In genomic region chr16:2465653-2466415, GRCh38 we compare ENCODE assay signal across 12 cellular contexts. TPM values are rescaled to one million over a fixed set of nuclear protein-coding genes. Genes with fewer than 3 reads are reported as not detected.
DNase-seq lines count a peak whose midpoint lies in the region; ATAC-seq and TF ChIP-seq lines count a peak whose summit lies in the region.
"Had no signal": no experiment of that assay in that cellular context is flagged by ENCODE, and none has a peak within 500 bp of the region (broad histone marks: within the 10 kb centered on the region; RNA-seq: fewer than 3 reads in every experiment).

No MANE protein-coding gene starts in this region.

- H3K36me3 Mint-ChIP-seq in MCF 10A (ENCODE audit: insufficient read depth, unreplicated experiment): no peaks in the 10 kb centered on the region

- H3K27me3 ChIP-seq in BJ (ENCODE audit: control insufficient read depth, insufficient read depth, low read length): no peaks in the 10 kb centered on the region

- no peaks in the 10 kb centered on the region for H3K9me3 Mint-ChIP-seq in MCF 10A (ENCODE audit: unreplicated experiment)

- intact Hi-C loops in MCF 10A (cut with micrococcal nuclease): no loop called here

- H3K4me3 ChIP-seq in BJ (ENCODE audit: low read depth, low read length) (no peak overlapping the region), foreskin fibroblast (ENCODE audit: low read depth in 1 of 2, low read length in 2 of 2) (no peak overlapping the region)
- H3K4me3 ChIP-seq: dorsolateral prefrontal cortex had no signal

- in situ Hi-C loops in GM13977 (cut with MboI; ENCODE audit: low pct_unique_long_range_greater_than_20kb, low sequenced_read_pairs, unreplicated experiment): no loop called here

- no peaks in the 10 kb centered on the region for H3K4me1 Mint-ChIP-seq in MCF 10A (ENCODE audit: insufficient read depth, unreplicated experiment)

- TF ChIP-seq CTCF in BJ (IDR thresholded peaks at IDR 0.05; ENCODE audit: insufficient read depth, low read depth, low read length) (0 out of 2 replicates have a peak, but pooled peaks have one; percentile 21), GM13977 (IDR thresholded peaks at IDR 0.05; ENCODE audit: extremely low read depth, insufficient read depth, missing control alignments) (peak; percentile 34), foreskin fibroblast (IDR thresholded peaks at IDR 0.05; ENCODE audit: low read depth, low read length) (peak; percentile 19), MCF 10A (IDR thresholded peaks at IDR 0.05; ENCODE audit: unreplicated experiment) (no peak)

- DNase-seq in BJ (ENCODE audit: low read depth) (no peak), GM13977 (ENCODE audit: low spot score) (no peak), RPMI8226 (peak; percentile 26), foreskin fibroblast (no peak), A172 (ENCODE audit: low spot score) (no peak), MCF 10A (ENCODE audit: unreplicated experiment) (no peak)
- DNase-seq in activated CD4-positive, alpha-beta T cell treated with anti-CD3 and anti-CD28 coated beads, Interleukin-2, amount 50 U/mL, for 48 hours: no peak
- DNase-seq: activated CD4-positive, CD25-positive, alpha-beta regulatory T cell treated with anti-CD3 and anti-CD28 coated beads, Interleukin-2, amount 50 U/mL, for 72 hours; activated gamma-delta T cell treated with Interleukin-2 at 50 U/mL for 16 hours; dorsolateral prefrontal cortex; NCI-H2029 had no signal

- H3K27ac Mint-ChIP-seq in MCF 10A (ENCODE audit: low read depth, unreplicated experiment): no peak overlapping the region

- no peaks in the 10 kb centered on the region for H3K27me3 Mint-ChIP-seq in MCF 10A (ENCODE audit: insufficient read depth, unreplicated experiment)

- CTCF ChIA-PET in BJ (lab: Yijun Ruan, JAX) (no interaction called here), MCF 10A (lab: Yijun Ruan, JAX) (interaction anchor here (0.5 to 0.9 kb wide), 2 partner anchors 16 to 63 kb away, joined by 3 to 4 read pairs; no protein-coding TSS in a partner anchor)

- H3K4me3 Mint-ChIP-seq in MCF 10A (ENCODE audit: unreplicated experiment): no peak overlapping the region

- no peaks in the 10 kb centered on the region; the same call in 1 of the 2 replicates for H3K36me3 ChIP-seq in BJ (ENCODE audit: control insufficient read depth, insufficient read depth, low read length)

- BruUV-seq in MCF 10A (replicated peaks; lab: Mats Ljungman, UMichigan): no TSS peak

- POLR2A ChIA-PET in BJ (lab: Charles Lee) (no interaction called here), MCF 10A (lab: Yijun Ruan, JAX) (no interaction called here)

- no peak for ATAC-seq in GM18861 (IDR thresholded peaks at IDR 0.05; ENCODE audit: unreplicated experiment)

RNA-seq across cellular contexts. Expression of gene NTN3, which starts 5.3 kb away (rescaled TPM):
- polyA plus RNA-seq in BJ (2011; rRNA removed): 0.09 and 0.12 TPM in 2 replicates
- 0.24 TPM in 1 of 2 replicates, not detected in the other for polyA minus RNA-seq in BJ (2011; rRNA and poly(A)+ RNA removed)
- total RNA-seq in A172 (2014; rRNA removed; shearing (Covaris generic)): 0.12 TPM in 1 of 2 replicates, not detected in the other
- total RNA-seq in MCF 10A (2022): not detected in 2 replicates

RNA-seq across cellular contexts. Expression of gene TEDC2, which starts 5.9 kb away (rescaled TPM):
- 2.2 and 3.7 TPM in 2 replicates for polyA plus RNA-seq in BJ (2011; rRNA removed)
- polyA minus RNA-seq in BJ (2011; rRNA and poly(A)+ RNA removed): 2.2 and 2.7 TPM in 2 replicates
- 33.2 and 48.6 TPM in 2 replicates for total RNA-seq in A172 (2014; rRNA removed; shearing (Covaris generic))
- total RNA-seq in MCF 10A (2022): 3.5 and 6.9 TPM in 2 replicates

RNA-seq across cellular contexts. Expression of gene TBC1D24, which starts 9.1 kb away (rescaled TPM):
- polyA plus RNA-seq in BJ (2011; rRNA removed): 6.0 and 9.2 TPM in 2 replicates
- polyA minus RNA-seq in BJ (2011; rRNA and poly(A)+ RNA removed): 12.1 and 12.5 TPM in 2 replicates
- total RNA-seq in A172 (2014; rRNA removed; shearing (Covaris generic)): 8.6 and 18.0 TPM in 2 replicates
- 7.6 and 8.1 TPM in 2 replicates for total RNA-seq in MCF 10A (2022)

RNA-seq across cellular contexts. Expression of gene CCNF, which starts 36.6 kb away (rescaled TPM):
- polyA plus RNA-seq in BJ (2011; rRNA removed): 4.5 and 7.1 TPM in 2 replicates
- 19.1 and 21.0 TPM in 2 replicates for polyA minus RNA-seq in BJ (2011; rRNA and poly(A)+ RNA removed)
- total RNA-seq in A172 (2014; rRNA removed; shearing (Covaris generic)): 52.0 and 54.5 TPM in 2 replicates
- 7.5 and 11.9 TPM in 2 replicates for total RNA-seq in MCF 10A (2022)

RNA-seq across cellular contexts. Expression of gene ATP6V0C, which starts 47.9 kb away (rescaled TPM):
- polyA plus RNA-seq in BJ (2011; rRNA removed): 15.4 and 32.9 TPM in 2 replicates
- 15.9 and 57.4 TPM in 2 replicates for polyA minus RNA-seq in BJ (2011; rRNA and poly(A)+ RNA removed)
- 24.7 and 51.1 TPM in 2 replicates for total RNA-seq in A172 (2014; rRNA removed; shearing (Covaris generic))
- 173 and 198 TPM in 2 replicates for total RNA-seq in MCF 10A (2022)
